Comparison of ENCODE assay signal across 22 cellular contexts in the genomic region with DNA sequence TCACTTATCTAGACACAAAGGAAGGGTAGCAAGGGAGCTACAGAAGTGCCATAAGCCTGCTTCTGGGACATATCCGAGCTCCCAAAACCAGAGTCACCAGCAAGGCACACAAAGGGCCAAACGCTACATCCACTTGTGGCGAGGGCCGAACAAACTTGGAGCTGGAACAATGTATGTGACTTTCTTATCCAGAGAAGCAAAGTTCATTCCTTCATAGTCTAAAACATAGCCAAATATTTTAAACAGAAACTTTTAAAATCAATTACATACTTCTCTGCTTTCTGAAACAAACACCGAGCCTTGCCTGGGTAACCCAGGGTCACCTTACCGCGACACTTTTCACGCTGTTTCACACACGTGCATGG. TPM values are rescaled to one million over a fixed set of nuclear protein-coding genes. Genes with fewer than 3 reads are reported as not detected.
A peak's percentile ranks its signal among the peaks of the same experiment; 100 is the strongest.
DNase-seq lines count a peak whose midpoint lies in the region; ATAC-seq and TF ChIP-seq lines count a peak whose summit lies in the region.
"Had no signal": no experiment of that assay in that cellular context is flagged by ENCODE, and none has a peak within 500 bp of the region (broad histone marks: within the 10 kb centered on the region; RNA-seq: fewer than 3 reads in every experiment).

No MANE protein-coding gene starts in this region.

- H3K36me3 ChIP-seq in SK-N-MC (ENCODE audit: insufficient read depth, low read length) (peaks cover 94% of the 10 kb centered on the region), psoas muscle (ENCODE audit: insufficient read depth in 1 of 2, low read depth in 1 of 2) (peaks cover 7 to 92% of the 10 kb centered on the region in 2 donors), upper lobe of right lung (peaks cover 97% of the 10 kb centered on the region)

- intact Hi-C loops in psoas muscle (cut with DNase I) (no loop called here), upper lobe of right lung (cut with DNase I) (no loop called here)

- H3K9me3 ChIP-seq in SK-N-MC (ENCODE audit: low read depth, low read length), result no peaks in the 10 kb centered on the region
- no peaks in the 10 kb centered on the region for H3K9me3 ChIP-seq in psoas muscle
- H3K9me3 ChIP-seq in upper lobe of right lung, result no peaks in the 10 kb centered on the region

- WGBS in psoas muscle, 3 donors, result 61 to 85% (median 74%) methylated on average over 9 of the region's 9 CpGs

- H3K27me3 ChIP-seq in psoas muscle (ENCODE audit: insufficient read depth in 3 of 3, low read length in 2 of 3), result no peaks in the 10 kb centered on the region
- no peaks in the 10 kb centered on the region for H3K27me3 ChIP-seq in upper lobe of right lung
- no peaks in the 10 kb centered on the region for H3K27me3 ChIP-seq in foreskin keratinocyte

- DNase-seq in SK-N-MC (ENCODE audit: low read depth, low spot score) (no peak), left lobe of liver (ENCODE audit: low spot score) (peak; percentile 40), psoas muscle (no peak), upper lobe of right lung (peak; percentile 26), foreskin keratinocyte (no peak), HCEC 1CT (no peak), NCI-H226 (no peak)
- DNase-seq: COR-L47, DMS79, H7, HFFc6, Karpas-422, MV-4-11, NCI-H1105 treated with DMSO at 0.1 percent for 48 hours, NCI-H1694 treated with DMSO at 0.1 percent for 48 hours, NCI-H2081 treated with DMSO at 0.1 percent for 48 hours, NCI-H2171 treated with DMSO at 0.1 percent for 48 hours, NCI-H446, NCI-H526, Right ventricle myocardium superior had no signal

- H3K4me1 ChIP-seq in psoas muscle (peaks cover 66% of the 10 kb centered on the region), upper lobe of right lung (peaks cover 2% of the 10 kb centered on the region), foreskin keratinocyte (no peaks in the 10 kb centered on the region)

- H3K27ac ChIP-seq in SK-N-MC, result peak overlapping the region; percentile 28; the same call in 1 of the 2 replicates
- peak overlapping the region; percentile 96 for H3K27ac ChIP-seq in psoas muscle
- no peak overlapping the region for H3K27ac ChIP-seq in upper lobe of right lung
- no peak overlapping the region for H3K27ac ChIP-seq in foreskin keratinocyte

- TF ChIP-seq CTCF in psoas muscle (IDR thresholded peaks at IDR 0.05), result no peak
- no peak for TF ChIP-seq CTCF in upper lobe of right lung (IDR thresholded peaks at IDR 0.05)
- no peak for TF ChIP-seq CTCF in foreskin keratinocyte (conservative IDR thresholded peaks at IDR 0.05)

- ATAC-seq in left lobe of liver (peak; percentile 28), psoas muscle (no peak), upper lobe of right lung (no peak), foreskin keratinocyte (no peak)

- H3K9ac ChIP-seq in SK-N-MC (ENCODE audit: insufficient read length), result no peak overlapping the region

- H3K4me3 ChIP-seq in SK-N-MC (no peak overlapping the region), psoas muscle (no peak overlapping the region), upper lobe of right lung (no peak overlapping the region)

RNA-seq across cellular contexts. Expression of gene ZXDC, which starts 15.9 kb away (rescaled TPM):
- total RNA-seq in left lobe of liver (21.5 TPM), psoas muscle (10 to 100 TPM; 30.3 to 39.5 (median 35.9) TPM), upper lobe of right lung (40.3 TPM), foreskin keratinocyte (13.9 and 15.4 TPM in 2 replicates)
- polyA plus RNA-seq in psoas muscle (10 to 100 TPM; 10.6 to 20.8 (median 16.8) TPM), foreskin keratinocyte (5.6 and 6.5 TPM in 2 replicates)

RNA-seq across cellular contexts. Expression of gene UROC1, which starts 57.8 kb away (rescaled TPM):
- total RNA-seq in left lobe of liver, result 112 TPM
- under 1 TPM in 2 of 4 donors, not detected in 2; 0.08 to 0.13 TPM for total RNA-seq in psoas muscle
- polyA plus RNA-seq in psoas muscle, result under 1 TPM in 1 of 3 donors, not detected in 2; 0.03 TPM
- not detected for total RNA-seq in upper lobe of right lung
- not detected in 2 replicates for total RNA-seq in foreskin keratinocyte
- polyA plus RNA-seq in foreskin keratinocyte, result not detected in 2 replicates
- total RNA-seq: CD4-positive, alpha-beta T cell; H7; HFFc6; Right ventricle myocardium superior had no signal
- polyA plus RNA-seq: BJ had no signal

Comparison
In these comparisons a context has a peak if more than half of its experiments do, and no peak if none do; other contexts are left out.
1. DNase-seq: peak in left lobe of liver (single experiment) and upper lobe of right lung (single experiment); none in SK-N-MC (single experiment), psoas muscle (0 of 2), foreskin keratinocyte (0 of 2), HCEC 1CT (single experiment) and NCI-H226 (single experiment).
2. H3K27ac ChIP-seq: peak in SK-N-MC (single experiment) and psoas muscle (single experiment); none in upper lobe of right lung (single experiment) and foreskin keratinocyte (single experiment).
3. RNA of gene UROC1, which starts 57.8 kb away (total RNA-seq): 112 TPM in left lobe of liver (single experiment); 0.08 to 0.13 TPM in psoas muscle, not detected in upper lobe of right lung (single experiment) and not detected in foreskin keratinocyte; every median in the first group is over 10 times any median in the second.